Comparison of ENCODE assay signal across 25 cellular contexts in genomic region chr4:38590017-38590416, GRCh38.
"Had no signal": no experiment of that assay in that cellular context is flagged by ENCODE, and none has a peak within 500 bp of the region (broad histone marks: within the 10 kb centered on the region; RNA-seq: fewer than 3 reads in every experiment).

No MANE protein-coding gene starts in this region.

- H3K36me3 ChIP-seq: adrenal gland had no signal

- DNase-seq: activated CD4-positive, alpha-beta T cell treated with anti-CD3 and anti-CD28 coated beads for 48 hours; activated CD4-positive, alpha-beta T cell treated with anti-CD3 and anti-CD28 coated beads, Interleukin-2, amount 50 U/mL, for 4 hours; activated CD4-positive, CD25-positive, alpha-beta regulatory T cell treated with anti-CD3 and anti-CD28 coated beads, Interleukin-2, amount 50 U/mL, for 72 hours; activated CD8-positive, alpha-beta memory T cell treated with anti-CD3 and anti-CD28 coated beads, Interleukin-2, amount 50 U/mL, for 48 hours; activated CD8-positive, alpha-beta T cell treated with anti-CD3 and anti-CD28 coated beads, Interleukin-2, amount 10 ng/mL, durations not matched to agents 7 days and 5 days; activated naive CD4-positive, alpha-beta T cell treated with anti-CD3 and anti-CD28 coated beads, Interleukin-2, amount 50 U/mL, for 16 hours; activated naive CD8-positive, alpha-beta T cell treated with anti-CD3 and anti-CD28 coated beads, Interleukin-2, amount 10 ng/mL, durations not matched to agents 7 days and 5 days; activated T-cell treated with anti-CD3 and anti-CD28 coated beads, Interleukin-2, amount 50 U/mL, for 1 hour; adrenal gland; anterior cingulate cortex; cerebellar nuclear complex; MM.1S; NCI-H1105; NCI-H1436; NCI-H1694 treated with DMSO at 0.1 percent for 48 hours; NCI-H2029 treated with DMSO at 0.1 percent for 48 hours; NCI-H345; NCI-H510A; NCI-H526 treated with DMSO at 0.1 percent for 48 hours; NCI-H82; RPMI8226; SHP77 treated with DMSO at 0.1 percent for 48 hours; T-helper 17 cell; T-helper 9 cell had no signal

- H3K9me3 ChIP-seq: adrenal gland had no signal

- ATAC-seq: activated CD8-positive, alpha-beta T cell treated with anti-CD3 and anti-CD28 coated beads, Interleukin-2, amount 10 ng/mL, durations not matched to agents 7 days and 5 days; T-helper 17 cell; WTC11 had no signal

- H3K27me3 ChIP-seq: adrenal gland had no signal

- H3K4me1 ChIP-seq: adrenal gland had no signal

- H3K4me3 ChIP-seq: adrenal gland had no signal

- H3K27ac ChIP-seq: adrenal gland had no signal
